33 cellular contexts compared by ENCODE assay signal in genomic region chr11:66700742-66701141, GRCh38.
"Had no signal": no experiment of that assay in that cellular context is flagged by ENCODE, and none has a peak within 500 bp of the region (broad histone marks: within the 10 kb centered on the region; RNA-seq: fewer than 3 reads in every experiment).

No MANE protein-coding gene starts in this region.

- H3K4me1 Mint-ChIP-seq: activated CD4-positive, alpha-beta T cell treated with anti-CD3 and anti-CD28 coated beads, Interleukin-2, amount 10 ng/mL, durations not matched to agents 24 days and 14 days; activated T-helper 17 cell treated with anti-CD3 and anti-CD28 coated beads, Interleukin-2, amount 50 U/mL, for 72 hours; central memory CD8-positive, alpha-beta T cell; endodermal cell had no signal

- ATAC-seq: activated CD4-positive, alpha-beta T cell treated with anti-CD3 and anti-CD28 coated beads for 36 hours; activated T-cell treated with anti-CD3 and anti-CD28 coated beads, Interleukin-2, amount 50 U/mL, for 4 hours; activated T-helper 17 cell treated with anti-CD3 and anti-CD28 coated beads, Interleukin-2, amount 50 U/mL, for 72 hours; gastroesophageal sphincter; T-helper 17 cell had no signal

- H3K27me3 Mint-ChIP-seq: activated CD4-positive, alpha-beta memory T cell treated with anti-CD3 and anti-CD28 coated beads, Interleukin-2, amount 10 ng/mL, durations not matched to agents 7 days and 5 days; activated CD4-positive, alpha-beta T cell treated with anti-CD3 and anti-CD28 coated beads for 36 hours; activated CD4-positive, alpha-beta T cell treated with anti-CD3 and anti-CD28 coated beads, Interleukin-2, amount 10 ng/mL, durations not matched to agents 24 days and 14 days; activated naive CD8-positive, alpha-beta T cell; activated T-helper 17 cell treated with anti-CD3 and anti-CD28 coated beads, Interleukin-2, amount 50 U/mL, for 72 hours; central memory CD8-positive, alpha-beta T cell; T-helper 17 cell had no signal

- H3K4me3 ChIP-seq: coronary artery, dorsolateral prefrontal cortex, esophagus squamous epithelium, gastroesophageal sphincter, heart right ventricle had no signal

- H3K27me3 ChIP-seq: brain microvascular endothelial cell, dorsolateral prefrontal cortex, esophagus squamous epithelium, gastroesophageal sphincter had no signal

- H3K9me3 Mint-ChIP-seq: activated CD4-positive, alpha-beta memory T cell treated with anti-CD3 and anti-CD28 coated beads, Interleukin-2, amount 10 ng/mL, durations not matched to agents 7 days and 5 days; activated CD4-positive, alpha-beta T cell treated with anti-CD3 and anti-CD28 coated beads, Interleukin-2, amount 10 ng/mL, durations not matched to agents 24 days and 14 days; activated T-cell treated with anti-CD3 and anti-CD28 coated beads, Interleukin-2, amount 50 U/mL, for 4 hours; activated T-helper 17 cell treated with anti-CD3 and anti-CD28 coated beads, Interleukin-2, amount 50 U/mL, for 72 hours; central memory CD8-positive, alpha-beta T cell; dendritic cell treated with granulocyte-macrophage colony-stimulating factor and Interleukin-4, amounts not matched to agents 40 ng/mL and 50 ng/mL, for 4 days; T-helper 2 cell treated with Interferon-gamma antibody and Interleukin-4, amounts not matched to agents 5 μg/mL and 100 μg/mL, for 36 hours had no signal

- H3K36me3 Mint-ChIP-seq: activated naive CD8-positive, alpha-beta T cell had no signal

- DNase-seq: activated CD4-positive, alpha-beta memory T cell treated with anti-CD3 and anti-CD28 coated beads, Interleukin-2, amount 10 ng/mL, durations not matched to agents 7 days and 5 days; activated CD4-positive, alpha-beta T cell treated with anti-CD3 and anti-CD28 coated beads for 36 hours; activated CD4-positive, alpha-beta T cell treated with anti-CD3 and anti-CD28 coated beads, Interleukin-2, amount 10 ng/mL, durations not matched to agents 24 days and 14 days; activated CD4-positive, alpha-beta T cell treated with anti-CD3 and anti-CD28 coated beads, Interleukin-2, amount 50 U/mL, for 4 hours; activated CD4-positive, CD25-positive, alpha-beta regulatory T cell; activated CD4-positive, CD25-positive, alpha-beta regulatory T cell treated with anti-CD3 and anti-CD28 coated beads, Interleukin-2, amount 50 U/mL, for 72 hours; activated CD8-positive, alpha-beta memory T cell treated with anti-CD3 and anti-CD28 coated beads, Interleukin-2, amount 50 U/mL, for 48 hours; activated effector memory CD4-positive, alpha-beta T cell treated with Interleukin-2 at 50 U/mL for 16 hours; activated gamma-delta T cell treated with Interleukin-2 at 50 U/mL for 16 hours; activated naive CD4-positive, alpha-beta T cell treated with anti-CD3 and anti-CD28 coated beads, Interleukin-2, amount 50 U/mL, for 16 hours; activated naive CD4-positive, alpha-beta T cell treated with Interleukin-2 at 50 U/mL for 16 hours; activated T-cell treated with anti-CD3 and anti-CD28 coated beads for 4 hours; activated T-cell treated with anti-CD3 and anti-CD28 coated beads, Interleukin-2, amount 50 U/mL, for 4 hours; amniotic stem cell; anterior cingulate cortex; brain microvascular endothelial cell; dorsolateral prefrontal cortex; effector memory CD4-positive, alpha-beta T cell; endodermal cell; erythroblast; esophagus squamous epithelium; foreskin melanocyte; heart right ventricle; T-helper 1 cell; T-helper 17 cell; T1000 had no signal

- H3K36me3 ChIP-seq: brain microvascular endothelial cell, gastroesophageal sphincter, heart right ventricle had no signal

- H3K4me1 ChIP-seq: esophagus squamous epithelium, gastroesophageal sphincter, heart right ventricle had no signal

- H3K27ac Mint-ChIP-seq: activated CD4-positive, alpha-beta memory T cell treated with anti-CD3 and anti-CD28 coated beads, Interleukin-2, amount 10 ng/mL, durations not matched to agents 7 days and 5 days; activated CD4-positive, alpha-beta T cell treated with anti-CD3 and anti-CD28 coated beads for 36 hours; activated CD4-positive, alpha-beta T cell treated with anti-CD3 and anti-CD28 coated beads, Interleukin-2, amount 10 ng/mL, durations not matched to agents 24 days and 14 days; activated naive CD8-positive, alpha-beta T cell; activated T-helper 17 cell treated with anti-CD3 and anti-CD28 coated beads, Interleukin-2, amount 50 U/mL, for 72 hours; dendritic cell treated with granulocyte-macrophage colony-stimulating factor and Interleukin-4, amounts not matched to agents 40 ng/mL and 50 ng/mL, for 4 days; endodermal cell; T-helper 17 cell had no signal

- H3K4me3 Mint-ChIP-seq: activated CD4-positive, alpha-beta memory T cell treated with anti-CD3 and anti-CD28 coated beads, Interleukin-2, amount 10 ng/mL, durations not matched to agents 7 days and 5 days; activated CD4-positive, alpha-beta T cell treated with anti-CD3 and anti-CD28 coated beads for 36 hours; activated CD4-positive, alpha-beta T cell treated with anti-CD3 and anti-CD28 coated beads, Interleukin-2, amount 10 ng/mL, durations not matched to agents 24 days and 14 days; activated naive CD8-positive, alpha-beta T cell; activated T-cell treated with anti-CD3 and anti-CD28 coated beads, Interleukin-2, amount 50 U/mL, for 4 hours; activated T-helper 17 cell treated with anti-CD3 and anti-CD28 coated beads, Interleukin-2, amount 50 U/mL, for 72 hours; central memory CD8-positive, alpha-beta T cell; dendritic cell treated with granulocyte-macrophage colony-stimulating factor and Interleukin-4, amounts not matched to agents 40 ng/mL and 50 ng/mL, for 4 days; endodermal cell; T-helper 17 cell; T-helper 2 cell treated with Interferon-gamma antibody and Interleukin-4, amounts not matched to agents 5 μg/mL and 100 μg/mL, for 36 hours had no signal

- H3K27ac ChIP-seq: brain microvascular endothelial cell, coronary artery, dorsolateral prefrontal cortex, esophagus squamous epithelium, gastroesophageal sphincter, heart right ventricle had no signal
